Comparison of ENCODE assay signal across 11 cellular contexts in the genomic region with DNA sequence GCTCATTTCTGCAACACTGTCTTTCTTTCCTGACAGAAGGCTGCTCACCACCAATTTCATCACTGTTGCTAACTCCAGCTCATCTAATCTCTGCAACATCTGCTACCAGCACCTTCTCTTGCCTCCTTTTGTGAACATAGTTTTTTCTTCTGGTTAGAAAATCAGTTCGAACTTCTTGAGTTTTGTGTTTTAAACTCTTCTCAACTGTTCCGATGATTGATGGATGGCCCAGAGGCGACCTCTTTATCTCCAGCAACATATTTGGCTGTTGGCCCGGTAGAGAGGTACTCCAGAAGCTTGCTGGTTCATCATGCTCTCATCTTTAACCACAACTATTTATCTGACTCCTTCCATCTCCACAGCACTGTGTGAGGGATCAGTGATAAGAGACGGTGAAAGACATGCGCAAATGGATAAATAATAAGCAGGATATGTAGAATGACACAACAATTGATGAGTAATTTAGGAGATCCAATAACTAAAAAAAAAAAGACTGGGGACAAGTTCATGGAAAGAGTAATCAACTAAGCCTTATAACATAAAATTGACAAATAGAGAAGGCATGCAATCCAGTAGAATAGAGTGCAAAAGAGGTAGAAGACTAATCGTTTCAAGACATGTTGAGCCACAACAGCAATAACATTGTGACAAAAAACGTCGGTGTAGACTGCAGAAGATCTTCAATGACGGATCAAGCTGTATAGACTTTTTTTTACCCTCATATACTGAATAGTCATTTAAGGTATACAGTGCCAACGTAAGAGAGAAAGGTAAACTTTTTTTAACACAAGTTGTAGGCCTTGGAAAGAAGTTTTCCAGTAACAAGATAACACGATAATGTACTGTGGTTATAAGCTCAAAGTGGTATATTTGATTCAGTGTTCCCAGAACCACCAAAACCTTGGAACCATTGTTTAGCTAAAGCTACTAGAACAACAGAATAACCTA.
DNase-seq lines count a peak whose midpoint lies in the region; ATAC-seq and TF ChIP-seq lines count a peak whose summit lies in the region.
"Had no signal": no experiment of that assay in that cellular context is flagged by ENCODE, and none has a peak within 500 bp of the region (broad histone marks: within the 10 kb centered on the region; RNA-seq: fewer than 3 reads in every experiment).

No MANE protein-coding gene starts in this region.

- H3F3A ChIP-seq in SK-N-SH (replicated peaks; ENCODE audit: insufficient read depth) = no peaks in the 10 kb centered on the region

- H3K9me3 ChIP-seq in HEK293 (ENCODE audit: control insufficient read depth, insufficient read depth, low read depth, low read length) (no peaks in the 10 kb centered on the region), SK-N-SH (no peaks in the 10 kb centered on the region)

- CTCF ChIA-PET in HEK293 (lab: Yijun Ruan, JAX) = interaction anchor here (0.7 to 0.9 kb wide), 4 partner anchors 11 to 295 kb away, joined by 3 to 4 read pairs (median 3); no protein-coding TSS in a partner anchor
- CTCF ChIA-PET in SK-N-SH (lab: Yijun Ruan, JAX) = interaction anchor here (1.4 to 1.8 kb wide), 3 partner anchors 9 to 295 kb away, joined by 3 to 7 read pairs (median 5); no protein-coding TSS in a partner anchor
- CTCF ChIA-PET in WTC11 (lab: Charles Lee) = no interaction called here
- CTCF ChIA-PET in activated CD4-positive, alpha-beta T cell treated with anti-CD3 and anti-CD28 coated beads, Interleukin-2, amount 10 ng/mL, durations not matched to agents 7 days and 5 days (lab: Charles Lee) = no interaction called here

- no peaks in the 10 kb centered on the region for H3K36me3 Mint-ChIP-seq in WTC11
- H3K36me3 Mint-ChIP-seq in activated CD4-positive, alpha-beta T cell treated with anti-CD3 and anti-CD28 coated beads, Interleukin-2, amount 10 ng/mL, durations not matched to agents 7 days and 5 days (ENCODE audit: low read depth) = no peaks in the 10 kb centered on the region
- H3K36me3 Mint-ChIP-seq: CD8-positive, alpha-beta T cell; T-cell had no signal

- no peaks in the 10 kb centered on the region for H4K20me1 ChIP-seq in SK-N-SH (ENCODE audit: insufficient read depth)

- H3K4me3 ChIP-seq in HEK293 (ENCODE audit: low read depth, low read length) (no peak overlapping the region), SK-N-SH (ENCODE audit: low read depth in 2 of 2, low read length in 1 of 2) (no peak overlapping the region), foreskin fibroblast (ENCODE audit: low read depth in 1 of 2, low read length in 2 of 2) (no peak overlapping the region)

- peaks cover 19% of the 10 kb centered on the region for H3K4me1 Mint-ChIP-seq in WTC11
- H3K4me1 Mint-ChIP-seq in activated CD4-positive, alpha-beta T cell treated with anti-CD3 and anti-CD28 coated beads, Interleukin-2, amount 10 ng/mL, durations not matched to agents 7 days and 5 days = no peaks in the 10 kb centered on the region
- H3K4me1 Mint-ChIP-seq: T-cell had no signal

- H3K9ac ChIP-seq in SK-N-SH = no peak overlapping the region

- H3K27ac ChIP-seq in HEK293 (ENCODE audit: extremely low read depth, low read depth, low read length) (no peak overlapping the region), SK-N-SH (ENCODE audit: low read depth in 2 of 2, low read length in 1 of 2) (peak overlapping the region in 1 of 2 experiments; percentile 39; a peak in 2 of 4 replicates)

- no peaks in the 10 kb centered on the region for H3K27me3 ChIP-seq in SK-N-SH (ENCODE audit: insufficient read depth)

- no peak overlapping the region for H2AFZ ChIP-seq in SK-N-SH (ENCODE audit: low read depth)

- TF ChIP-seq RAD21 in SK-N-SH (IDR thresholded peaks at IDR 0.05; ENCODE audit: low read length) = no peak

- no peak overlapping the region for H3K4me2 ChIP-seq in SK-N-SH

- WGBS in SK-N-SH (ENCODE audit: low lambda C conversion rate) = 28% methylated on average over 12 of the region's 12 CpGs

- no peaks in the 10 kb centered on the region for H3K79me2 ChIP-seq in SK-N-SH (ENCODE audit: insufficient read depth)

- DNase-seq in AG08395 (ENCODE audit: low spot score) = peak; percentile 20
- DNase-seq in SK-N-SH = peak; percentile 14
- peak; percentile 18 to 42 for DNase-seq in foreskin fibroblast
- DNase-seq in WTC11 (ENCODE audit: low spot score) = no peak
- DNase-seq in stimulated activated CD4-positive, alpha-beta T cell treated with anti-CD3 and anti-CD28 coated beads, Interleukin-4, amount 100 ng/mL, for 24 hours = no peak
- DNase-seq in activated CD4-positive, alpha-beta T cell treated with anti-CD3 and anti-CD28 coated beads, Interleukin-2, amount 10 ng/mL, durations not matched to agents 7 days and 5 days = no peak
- DNase-seq: CD8-positive, alpha-beta T cell had no signal

- no peaks in the 10 kb centered on the region for H3K27me3 Mint-ChIP-seq in WTC11 (ENCODE audit: low read depth)
- H3K27me3 Mint-ChIP-seq in activated CD4-positive, alpha-beta T cell treated with anti-CD3 and anti-CD28 coated beads, Interleukin-2, amount 10 ng/mL, durations not matched to agents 7 days and 5 days = no peaks in the 10 kb centered on the region
- H3K27me3 Mint-ChIP-seq: T-cell had no signal

- H3K4me3 Mint-ChIP-seq in WTC11 = no peak overlapping the region
- H3K4me3 Mint-ChIP-seq in activated CD4-positive, alpha-beta T cell treated with anti-CD3 and anti-CD28 coated beads, Interleukin-2, amount 10 ng/mL, durations not matched to agents 7 days and 5 days = no peak overlapping the region
- H3K4me3 Mint-ChIP-seq: CD8-positive, alpha-beta T cell; nephron; T-cell had no signal

- H3K9me3 Mint-ChIP-seq in WTC11 = no peaks in the 10 kb centered on the region
- H3K9me3 Mint-ChIP-seq in activated CD4-positive, alpha-beta T cell treated with anti-CD3 and anti-CD28 coated beads, Interleukin-2, amount 10 ng/mL, durations not matched to agents 7 days and 5 days = no peaks in the 10 kb centered on the region
- H3K9me3 Mint-ChIP-seq: CD8-positive, alpha-beta T cell; nephron; T-cell had no signal

- POLR2A ChIA-PET in HEK293 (lab: Yijun Ruan, JAX) = interaction anchor here (1.4 kb wide), 1 partner anchor 151 kb away, joined by 8 read pairs; no protein-coding TSS in a partner anchor
- POLR2A ChIA-PET in SK-N-SH (lab: Yijun Ruan, JAX) = no interaction called here
- POLR2A ChIA-PET in WTC11 (lab: Charles Lee) = no interaction called here
- POLR2A ChIA-PET in activated CD4-positive, alpha-beta T cell treated with anti-CD3 and anti-CD28 coated beads, Interleukin-2, amount 10 ng/mL, durations not matched to agents 7 days and 5 days (lab: Charles Lee) = no interaction called here

- no peaks in the 10 kb centered on the region for H3K4me1 ChIP-seq in HEK293 (ENCODE audit: control insufficient read depth, insufficient read depth, low read length)
- H3K4me1 ChIP-seq in SK-N-SH (ENCODE audit: control insufficient read depth in 1 of 2, insufficient read depth in 2 of 2, low read depth in 1 of 2, low read length in 1 of 2) = peaks cover 0 to 7% of the 10 kb centered on the region in 2 experiments; a peak in 2 of 4 replicates

- H3K36me3 ChIP-seq in HEK293 (ENCODE audit: control insufficient read depth in 2 of 2, insufficient read depth in 1 of 2, low read length in 2 of 2) = no peaks in the 10 kb centered on the region
- H3K36me3 ChIP-seq in SK-N-SH (replicated peaks in 1 of 2; ENCODE audit: control insufficient read depth in 1 of 2, insufficient read depth in 2 of 2, low read length in 1 of 2) = no peaks in the 10 kb centered on the region

- H3K27ac Mint-ChIP-seq in WTC11 = no peak overlapping the region
- H3K27ac Mint-ChIP-seq in activated CD4-positive, alpha-beta T cell treated with anti-CD3 and anti-CD28 coated beads, Interleukin-2, amount 10 ng/mL, durations not matched to agents 7 days and 5 days = no peak overlapping the region
- H3K27ac Mint-ChIP-seq: CD8-positive, alpha-beta T cell; T-cell had no signal

- TF ChIP-seq CTCF in HEK293 (tag by site-specific recombination; IDR thresholded peaks at IDR 0.05) (no peak), SK-N-SH (IDR thresholded peaks at IDR 0.05) (no peak), foreskin fibroblast (IDR thresholded peaks at IDR 0.05; ENCODE audit: low read depth, low read length) (no peak), WTC11 (IDR thresholded peaks at IDR 0.05) (no peak)

- no peaks in the 10 kb centered on the region for H3K9me2 ChIP-seq in SK-N-SH

- peak; percentile 58 to 83 for TF ChIP-seq EP300 in SK-N-SH (IDR thresholded peaks at IDR 0.05; ENCODE audit: borderline replicate concordance in 1 of 2, low read depth in 1 of 2, low read length in 1 of 2)

- ATAC-seq in WTC11 (no peak), HG02884 (IDR thresholded peaks at IDR 0.05; ENCODE audit: unreplicated experiment) (no peak)
- ATAC-seq: CD8-positive, alpha-beta T cell had no signal

TF ChIP-seq in HEK293, 187 proteins besides CTCF, POLR2A, EP300 and RAD21 (continues in another document):
- no peak for TF ChIP-seq ZNF433 (tag by site-specific recombination; IDR thresholded peaks at IDR 0.05; ENCODE audit: low read depth)

TF ChIP-seq in SK-N-SH, 30 proteins besides CTCF, POLR2A, EP300 and RAD21 (continues in another document):
- TF ChIP-seq NFIC (IDR thresholded peaks at IDR 0.05; ENCODE audit: borderline replicate concordance) (peak; percentile 86), CHD2 (IDR thresholded peaks at IDR 0.05; ENCODE audit: low read length, partially characterized antibody) (no peak), RXRA (IDR thresholded peaks at IDR 0.05; ENCODE audit: borderline replicate concordance, low read depth) (peak; percentile 96), MEF2A (IDR thresholded peaks at IDR 0.05; ENCODE audit: borderline replicate concordance, low read depth) (no peak), JUND (IDR thresholded peaks at IDR 0.05) (peak; percentile 68), SIN3A (IDR thresholded peaks at IDR 0.05; ENCODE audit: borderline replicate concordance, low read depth, low read length) (no peak), POLR2AphosphoS5 (IDR thresholded peaks at IDR 0.05; ENCODE audit: low read depth, low read length) (0 out of 2 replicates have a peak, but pooled peaks have one; percentile 48), TCF12 (IDR thresholded peaks at IDR 0.05) (peak; percentile 87)

TF ChIP-seq in WTC11, 78 proteins besides CTCF, POLR2A, EP300 and RAD21 (continues in another document):
- TF ChIP-seq ESRRA (CRISPR knock-in tag; IDR thresholded peaks at IDR 0.05; ENCODE audit: borderline replicate concordance) = no peak
- TF ChIP-seq, protein P1, sequence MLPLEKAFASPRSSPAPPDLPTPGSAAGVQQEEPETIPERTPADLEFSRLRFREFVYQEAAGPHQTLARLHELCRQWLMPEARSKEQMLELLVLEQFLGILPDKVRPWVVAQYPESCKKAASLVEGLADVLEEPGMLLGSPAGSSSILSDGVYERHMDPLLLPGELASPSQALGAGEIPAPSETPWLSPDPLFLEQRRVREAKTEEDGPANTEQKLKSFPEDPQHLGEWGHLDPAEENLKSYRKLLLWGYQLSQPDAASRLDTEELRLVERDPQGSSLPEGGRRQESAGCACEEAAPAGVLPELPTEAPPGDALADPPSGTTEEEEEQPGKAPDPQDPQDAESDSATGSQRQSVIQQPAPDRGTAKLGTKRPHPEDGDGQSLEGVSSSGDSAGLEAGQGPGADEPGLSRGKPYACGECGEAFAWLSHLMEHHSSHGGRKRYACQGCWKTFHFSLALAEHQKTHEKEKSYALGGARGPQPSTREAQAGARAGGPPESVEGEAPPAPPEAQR (CRISPR knock-in tag; IDR thresholded peaks at IDR 0.05) = no peak
- no peak for TF ChIP-seq IRF2 (CRISPR knock-in tag; IDR thresholded peaks at IDR 0.05; ENCODE audit: borderline replicate concordance, low read depth)

Comparison
In these comparisons a context has a peak if more than half of its experiments do, and no peak if none do; other contexts are left out.
1. DNase-seq: peak in AG08395 (single experiment), SK-N-SH (single experiment) and foreskin fibroblast (2 of 2); none in WTC11 (single experiment), stimulated activated CD4-positive, alpha-beta T cell treated with anti-CD3 and anti-CD28 coated beads, Interleukin-4, amount 100 ng/mL, for 24 hours (single experiment) and activated CD4-positive, alpha-beta T cell treated with anti-CD3 and anti-CD28 coated beads, Interleukin-2, amount 10 ng/mL, durations not matched to agents 7 days and 5 days (single experiment).
2. CTCF ChIA-PET loops: an anchor here in HEK293 (0.7 to 0.9 kb wide) and SK-N-SH (1.4 to 1.8 kb wide); none called in WTC11 and activated CD4-positive, alpha-beta T cell treated with anti-CD3 and anti-CD28 coated beads, Interleukin-2, amount 10 ng/mL, durations not matched to agents 7 days and 5 days.